14 cellular contexts compared by ENCODE assay signal in genomic region chr12:51337336-51337735, GRCh38. TPM values are rescaled to one million over a fixed set of nuclear protein-coding genes. Genes with fewer than 3 reads are reported as not detected.
"Had no signal": no experiment of that assay in that cellular context is flagged by ENCODE, and none has a peak within 500 bp of the region (broad histone marks: within the 10 kb centered on the region; RNA-seq: fewer than 3 reads in every experiment).

No MANE protein-coding gene starts in this region.

RNA-seq across cellular contexts. Expression of gene CELA1, which starts 9.1 kb away (rescaled TPM):
- total RNA-seq: stomach, subcutaneous adipose tissue, suprapubic skin, temporal lobe, thoracic aorta, thyroid gland, tibial nerve, transverse colon, upper lobe of left lung, upper lobe of right lung, ureter, urinary bladder, uterus, vagina had no signal
- polyA plus RNA-seq: stomach, urinary bladder had no signal
